28 cellular contexts compared by ENCODE assay signal in the genomic region with DNA sequence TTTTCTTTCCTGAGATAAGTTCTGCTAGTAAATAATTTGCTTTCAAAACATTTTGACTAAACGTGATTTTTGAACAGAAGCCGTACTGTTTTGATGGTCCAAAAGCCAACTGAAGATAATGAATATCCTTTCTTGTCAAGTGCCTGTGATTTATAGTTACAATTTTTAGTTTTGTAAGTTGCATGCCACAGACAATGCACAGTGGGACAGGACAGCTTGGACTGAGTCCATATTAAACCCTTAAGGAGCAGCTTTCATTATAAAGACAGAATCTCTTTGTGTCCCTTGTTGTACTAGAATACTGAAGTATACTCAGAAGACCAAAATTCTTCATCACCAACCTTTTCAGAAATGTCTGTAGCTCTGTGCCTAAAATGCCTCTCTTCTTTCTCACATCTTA.
"Had no signal": no experiment of that assay in that cellular context is flagged by ENCODE, and none has a peak within 500 bp of the region (broad histone marks: within the 10 kb centered on the region; RNA-seq: fewer than 3 reads in every experiment).

No MANE protein-coding gene starts in this region.

- H3K27ac ChIP-seq: body of pancreas, epithelial cell of prostate, esophagus squamous epithelium had no signal

- FAIRE-seq: colon, endometrium, endothelial cell of umbilical vein, frontal cortex had no signal

- ATAC-seq: body of pancreas had no signal

- DNase-seq: activated CD4-positive, alpha-beta memory T cell treated with anti-CD3 and anti-CD28 coated beads for 36 hours; activated CD4-positive, alpha-beta T cell treated with anti-CD3 and anti-CD28 coated beads for 36 hours; activated CD4-positive, alpha-beta T cell treated with anti-CD3 and anti-CD28 coated beads, Interleukin-2, amount 10 ng/mL, durations not matched to agents 24 days and 14 days; activated CD4-positive, CD25-positive, alpha-beta regulatory T cell; activated CD4-positive, CD25-positive, alpha-beta regulatory T cell treated with anti-CD3 and anti-CD28 coated beads, Interleukin-2, amount 50 U/mL, for 72 hours; activated CD8-positive, alpha-beta memory T cell treated with anti-CD3 and anti-CD28 coated beads, Interleukin-2, amount 50 U/mL, for 48 hours; activated gamma-delta T cell; activated naive CD4-positive, alpha-beta T cell; activated naive CD4-positive, alpha-beta T cell treated with anti-CD3 and anti-CD28 coated beads, Interleukin-2, amount 10 ng/mL, durations not matched to agents 7 days and 5 days; activated naive CD8-positive, alpha-beta T cell treated with anti-CD3 and anti-CD28 coated beads, Interleukin-2, amount 10 ng/mL, durations not matched to agents 7 days and 5 days; activated T-cell treated with anti-CD3 and anti-CD28 coated beads for 4 hours; activated T-cell treated with anti-CD3 and anti-CD28 coated beads, Interleukin-2, amount 50 U/mL, for 24 hours; activated T-cell treated with anti-CD3 and anti-CD28 coated beads, Interleukin-2, amount 50 U/mL, for 72 hours; anterior cingulate cortex; body of pancreas; caudate nucleus; cortex of kidney; dermis blood vessel endothelial cell; effector CD4-positive, alpha-beta T cell; esophagus squamous epithelium; head of caudate nucleus; hippocampal formation; T-helper 2 cell had no signal

- H3K27me3 ChIP-seq: body of pancreas, esophagus squamous epithelium had no signal

- H3K4me1 ChIP-seq: body of pancreas, esophagus squamous epithelium had no signal

- H3K9me3 ChIP-seq: body of pancreas, esophagus squamous epithelium had no signal

- H3K4me3 ChIP-seq: body of pancreas, esophagus squamous epithelium had no signal

- H3K36me3 ChIP-seq: esophagus squamous epithelium had no signal
